Comparison of ENCODE assay signal across 18 cellular contexts in the genomic region with DNA sequence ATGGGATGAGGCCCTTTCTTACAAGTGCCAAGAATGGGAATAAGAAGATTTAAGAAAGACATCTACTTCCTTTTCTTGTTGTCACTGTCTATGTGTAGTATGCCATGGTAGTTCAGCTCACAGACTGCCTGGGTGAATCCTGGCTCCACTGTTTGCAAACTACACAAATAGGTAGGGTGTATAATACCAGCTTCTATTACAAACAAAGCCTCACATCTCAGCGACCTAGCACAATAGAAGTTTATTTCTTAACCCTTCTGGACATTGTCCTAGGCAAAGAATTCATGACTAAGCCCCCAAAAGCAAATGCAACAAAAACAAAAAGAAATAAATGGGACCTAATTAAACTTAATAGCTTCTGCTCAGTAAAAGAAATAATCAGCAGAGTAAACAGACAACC.
DNase-seq lines count a peak whose midpoint lies in the region; FAIRE-seq lines count a peak whose summit lies in the region.
"Had no signal": no experiment of that assay in that cellular context is flagged by ENCODE, and none has a peak within 500 bp of the region (broad histone marks: within the 10 kb centered on the region; RNA-seq: fewer than 3 reads in every experiment).

No MANE protein-coding gene starts in this region.

- H3K9me3 Mint-ChIP-seq in T-helper 2 cell treated with Interferon-gamma antibody and Interleukin-4, amounts not matched to agents 5 μg/mL and 100 μg/mL, for 36 hours, result no peaks in the 10 kb centered on the region
- H3K9me3 Mint-ChIP-seq: H9 had no signal

- H3K36me3 Mint-ChIP-seq in T-helper 2 cell treated with Interferon-gamma antibody and Interleukin-4, amounts not matched to agents 5 μg/mL and 100 μg/mL, for 36 hours (ENCODE audit: low read depth), result no peaks in the 10 kb centered on the region
- H3K36me3 Mint-ChIP-seq: CD4-positive, CD25-positive, alpha-beta regulatory T cell had no signal

- no peak overlapping the region for H3K4me3 Mint-ChIP-seq in T-helper 2 cell treated with Interferon-gamma antibody and Interleukin-4, amounts not matched to agents 5 μg/mL and 100 μg/mL, for 36 hours
- H3K4me3 Mint-ChIP-seq: CD4-positive, CD25-positive, alpha-beta regulatory T cell; H9 had no signal

- H3K27ac Mint-ChIP-seq in T-helper 2 cell treated with Interferon-gamma antibody and Interleukin-4, amounts not matched to agents 5 μg/mL and 100 μg/mL, for 36 hours, result no peak overlapping the region
- H3K27ac Mint-ChIP-seq: CD4-positive, CD25-positive, alpha-beta regulatory T cell; H9 had no signal

- no peaks in the 10 kb centered on the region for H3K4me1 Mint-ChIP-seq in T-helper 2 cell treated with Interferon-gamma antibody and Interleukin-4, amounts not matched to agents 5 μg/mL and 100 μg/mL, for 36 hours (ENCODE audit: low read depth)
- H3K4me1 Mint-ChIP-seq: CD4-positive, CD25-positive, alpha-beta regulatory T cell had no signal

- no peaks in the 10 kb centered on the region for H3K27me3 Mint-ChIP-seq in T-helper 2 cell treated with Interferon-gamma antibody and Interleukin-4, amounts not matched to agents 5 μg/mL and 100 μg/mL, for 36 hours (ENCODE audit: low read depth)

- peak in 2 of 3 experiments; percentile 8 to 48 for DNase-seq in NCI-H1417 (lab: John Stamatoyannopoulos, UW)
- no peak for DNase-seq in NCI-H1417 treated with DMSO at 0.1 percent for 48 hours (lab: John Stamatoyannopoulos, UW)
- DNase-seq in NCI-H146 (lab: John Stamatoyannopoulos, UW), result peak; percentile 66
- peak; percentile 46 for DNase-seq in NCI-H69 (lab: John Stamatoyannopoulos, UW)
- no peak for DNase-seq in T-helper 2 cell treated with Interferon-gamma antibody and Interleukin-4, amounts not matched to agents 5 μg/mL and 100 μg/mL, for 36 hours (ENCODE audit: low spot score)
- no peak for DNase-seq in RPMI8226
- DNase-seq: ACHN; Calu3; CD4-positive, CD25-positive, alpha-beta regulatory T cell; DMS 273 treated with DMSO at 0.1 percent for 48 hours; DMS79 treated with DMSO at 0.1 percent for 48 hours; EL; GOT3; H9 had no signal

- FAIRE-seq in endometrium (lab: Jason Lieb, UNC), result peak; percentile 89
- FAIRE-seq: G401.6, GM12891, GM19239 had no signal

Comparison
In these comparisons a context has a peak if more than half of its experiments do, and no peak if none do; other contexts are left out.
1. DNase-seq: peak in NCI-H1417 (2 of 3), NCI-H146 (single experiment) and NCI-H69 (single experiment); none in NCI-H1417 treated with DMSO at 0.1 percent for 48 hours (single experiment), T-helper 2 cell treated with Interferon-gamma antibody and Interleukin-4, amounts not matched to agents 5 μg/mL and 100 μg/mL, for 36 hours (single experiment) and RPMI8226 (single experiment).